In genomic region chr20:41159547-41159946, GRCh38 we compare ENCODE assay signal across 15 cellular contexts. TPM values are rescaled to one million over a fixed set of nuclear protein-coding genes. Genes with fewer than 3 reads are reported as not detected.
DNase-seq lines count a peak whose midpoint lies in the region; ATAC-seq and TF ChIP-seq lines count a peak whose summit lies in the region.
"Had no signal": no experiment of that assay in that cellular context is flagged by ENCODE, and none has a peak within 500 bp of the region (broad histone marks: within the 10 kb centered on the region; RNA-seq: fewer than 3 reads in every experiment).

No MANE protein-coding gene starts in this region.

- H3K27me3 Mint-ChIP-seq in CD4-positive, alpha-beta T cell = no peaks in the 10 kb centered on the region
- no peaks in the 10 kb centered on the region for H3K27me3 Mint-ChIP-seq in activated naive CD8-positive, alpha-beta T cell
- peaks cover 0 to 5% of the 10 kb centered on the region in 2 donors for H3K27me3 Mint-ChIP-seq in natural killer cell (ENCODE audit: low read depth in 2 of 2)

- peak overlapping the region; percentile 78 for H3K27ac ChIP-seq in CD4-positive, alpha-beta T cell (ENCODE audit: low read depth, low read length)
- H3K27ac ChIP-seq in DND-41 (ENCODE audit: low read length) = peak overlapping the region; percentile 20; the same call in 1 of the 2 replicates
- H3K27ac ChIP-seq: epithelial cell of prostate had no signal

- no peak overlapping the region for H3K9ac ChIP-seq in DND-41 (ENCODE audit: low read depth, low read length)

- H3K27me3 ChIP-seq in CD4-positive, alpha-beta T cell (ENCODE audit: control insufficient read depth, insufficient read depth, low read length) = no peaks in the 10 kb centered on the region
- no peaks in the 10 kb centered on the region for H3K27me3 ChIP-seq in DND-41 (ENCODE audit: insufficient read depth, low read length, poor library complexity)
- H3K27me3 ChIP-seq: BE2C had no signal

- H3K4me1 ChIP-seq in DND-41 (ENCODE audit: insufficient read depth, low read length) = peaks cover 37% of the 10 kb centered on the region
- H3K4me1 ChIP-seq: BE2C, HAP-1 had no signal

- CTCF ChIA-PET in CD4-positive, alpha-beta T cell (lab: Charles Lee) = interaction anchor here (2.9 to 7.2 kb wide), 2 partner anchors 14 to 23 kb away, joined by 22 to 66 read pairs; partner anchors contain the start of gene PLCG1

- no peak overlapping the region for H2AFZ ChIP-seq in DND-41 (ENCODE audit: low read depth, low read length)

- no peak overlapping the region for H3K4me3 Mint-ChIP-seq in CD4-positive, alpha-beta T cell
- H3K4me3 Mint-ChIP-seq in activated naive CD8-positive, alpha-beta T cell = peak overlapping the region; percentile 80
- H3K4me3 Mint-ChIP-seq in natural killer cell = no peak overlapping the region

- H3K9me3 ChIP-seq in CD4-positive, alpha-beta T cell (ENCODE audit: control insufficient read depth, low read length) = no peaks in the 10 kb centered on the region
- H3K9me3 ChIP-seq in DND-41 (ENCODE audit: insufficient read depth, low read length, severe bottlenecking) = no peaks in the 10 kb centered on the region
- H3K9me3 ChIP-seq: BE2C, HAP-1 had no signal

- H3K4me3 ChIP-seq in DND-41 (ENCODE audit: low read depth in 1 of 2, low read length in 2 of 2) = no peak overlapping the region
- H3K4me3 ChIP-seq: HAP-1 had no signal

- ATAC-seq in CD4-positive, alpha-beta T cell (ENCODE audit: poor library complexity) = no peak
- ATAC-seq in DND-41 (ENCODE audit: insufficient read depth, low read depth) = no peak
- ATAC-seq in natural killer cell = no peak
- no peak for ATAC-seq in GM19395 (IDR thresholded peaks at IDR 0.05; ENCODE audit: unreplicated experiment)

- no peak overlapping the region for H3K4me2 ChIP-seq in DND-41 (ENCODE audit: insufficient read depth, low read length)

- DNase-seq in CD4-positive, alpha-beta T cell = no peak
- DNase-seq in DND-41 (no peak), natural killer cell (no peak), DMS 273 treated with DMSO at 0.1 percent for 48 hours (lab: John Stamatoyannopoulos, UW) (no peak), NCI-H2227 treated with DMSO at 0.1 percent for 48 hours (lab: John Stamatoyannopoulos, UW) (no peak), NCI-H82 treated with DMSO at 0.1 percent for 48 hours (lab: John Stamatoyannopoulos, UW; ENCODE audit: unreplicated experiment) (no peak)
- DNase-seq: activated CD4-positive, alpha-beta T cell treated with anti-CD3 and anti-CD28 coated beads, Interleukin-2, amount 50 U/mL, for 4 hours; BE2C; NCI-H2107; NCI-H774; stimulated activated naive CD4-positive, alpha-beta T cell treated with Interleukin-2 at 50 U/mL for 16 hours had no signal

- POLR2A ChIA-PET in CD4-positive, alpha-beta T cell (lab: Charles Lee) = interaction anchor here (7.4 kb wide), 1 partner anchor 18 kb away, joined by 403 read pairs; the partner anchor contains the start of gene PLCG1

- peak overlapping the region; percentile 96 for H3K27ac Mint-ChIP-seq in CD4-positive, alpha-beta T cell
- H3K27ac Mint-ChIP-seq in activated naive CD8-positive, alpha-beta T cell = peak overlapping the region; percentile 88
- peak overlapping the region; percentile 93 to 97 for H3K27ac Mint-ChIP-seq in natural killer cell

- H4K20me1 ChIP-seq in DND-41 (ENCODE audit: insufficient read depth, low read length) = peaks cover 97% of the 10 kb centered on the region

- no peak for TF ChIP-seq CTCF in CD4-positive, alpha-beta T cell (IDR thresholded peaks at IDR 0.05)
- TF ChIP-seq CTCF in DND-41 (IDR thresholded peaks at IDR 0.05; ENCODE audit: borderline replicate concordance, extremely low read depth, low read length, poor library complexity, severe bottlenecking) = no peak
- no peak for TF ChIP-seq CTCF in natural killer cell (IDR thresholded peaks at IDR 0.05)

- intact Hi-C loops in CD4-positive, alpha-beta T cell (cut with DNase I, micrococcal nuclease) = loop anchor here in 1 of 2 experiments (5.0 kb wide), 2 partner anchors 132 to 158 kb away; partner anchors contain the start of genes TOP1 and ZHX3
- intact Hi-C loops in natural killer cell (cut with micrococcal nuclease) = no loop called here

- no peaks in the 10 kb centered on the region for H3K9me3 Mint-ChIP-seq in CD4-positive, alpha-beta T cell
- no peaks in the 10 kb centered on the region for H3K9me3 Mint-ChIP-seq in activated naive CD8-positive, alpha-beta T cell (ENCODE audit: low read depth)
- no peaks in the 10 kb centered on the region for H3K9me3 Mint-ChIP-seq in natural killer cell

- H3K36me3 ChIP-seq in DND-41 (ENCODE audit: insufficient read depth, low read length) = peaks cover 86% of the 10 kb centered on the region

- peaks cover 64% of the 10 kb centered on the region for H3K36me3 Mint-ChIP-seq in CD4-positive, alpha-beta T cell (ENCODE audit: low read depth)
- peaks cover 16% of the 10 kb centered on the region for H3K36me3 Mint-ChIP-seq in activated naive CD8-positive, alpha-beta T cell
- peaks cover 9% of the 10 kb centered on the region for H3K36me3 Mint-ChIP-seq in natural killer cell

- H3K4me1 Mint-ChIP-seq in CD4-positive, alpha-beta T cell (ENCODE audit: low read depth) = peaks cover 94% of the 10 kb centered on the region
- H3K4me1 Mint-ChIP-seq in activated naive CD8-positive, alpha-beta T cell (ENCODE audit: low read depth) = peaks cover 94% of the 10 kb centered on the region
- peaks cover 70 to 76% of the 10 kb centered on the region in 2 donors for H3K4me1 Mint-ChIP-seq in natural killer cell

- peaks cover 68% of the 10 kb centered on the region for H3K79me2 ChIP-seq in DND-41 (ENCODE audit: insufficient read depth, low read length)

RNA-seq across cellular contexts. Expression of gene PLCG1, which starts 22.2 kb away (rescaled TPM):
- total RNA-seq in CD4-positive, alpha-beta T cell = 100 to 1,000 TPM; 387 to 404 TPM
- total RNA-seq in natural killer cell = 100 to 1,000 TPM; 199 to 242 (median 236) TPM
